Comparison of ENCODE assay signal across 22 cellular contexts in the genomic region with DNA sequence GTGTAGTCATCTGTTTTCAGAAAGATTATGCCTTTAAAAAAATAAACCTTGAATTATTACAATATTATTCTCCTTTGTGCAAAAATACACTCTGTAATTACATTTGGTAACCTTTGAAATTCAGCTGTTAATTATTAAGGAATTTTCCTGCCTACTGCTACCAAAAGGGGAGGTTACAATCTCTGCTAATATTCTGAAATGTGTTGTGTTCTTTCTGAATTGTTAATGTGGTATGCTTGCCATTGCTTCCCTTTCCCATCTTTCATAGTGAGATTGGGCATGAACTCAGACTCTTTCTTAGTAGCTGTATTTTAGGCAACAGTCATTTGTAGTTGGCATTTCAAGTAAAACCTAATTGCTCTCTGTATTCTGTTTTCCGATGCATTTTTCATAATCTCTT.
DNase-seq lines count a peak whose midpoint lies in the region; ATAC-seq, FAIRE-seq and TF ChIP-seq lines count a peak whose summit lies in the region.
"Had no signal": no experiment of that assay in that cellular context is flagged by ENCODE, and none has a peak within 500 bp of the region (broad histone marks: within the 10 kb centered on the region; RNA-seq: fewer than 3 reads in every experiment).

No MANE protein-coding gene starts in this region.

- H3K27me3 Mint-ChIP-seq in activated naive CD4-positive, alpha-beta T cell treated with anti-CD3 and anti-CD28 coated beads, Interleukin-2, amount 50 U/mL, for 24 hours: no peaks in the 10 kb centered on the region
- H3K27me3 Mint-ChIP-seq in activated naive CD4-positive, alpha-beta T cell treated with anti-CD3 and anti-CD28 coated beads, Interleukin-2, amount 10 ng/mL, durations not matched to agents 7 days and 5 days: no peaks in the 10 kb centered on the region
- H3K27me3 Mint-ChIP-seq: B cell; CD4-positive, alpha-beta T cell had no signal

- H3K36me3 Mint-ChIP-seq in activated naive CD4-positive, alpha-beta T cell treated with anti-CD3 and anti-CD28 coated beads, Interleukin-2, amount 50 U/mL, for 24 hours: peaks cover 46% of the 10 kb centered on the region
- H3K36me3 Mint-ChIP-seq in activated naive CD4-positive, alpha-beta T cell treated with anti-CD3 and anti-CD28 coated beads, Interleukin-2, amount 10 ng/mL, durations not matched to agents 7 days and 5 days: peaks cover 69% of the 10 kb centered on the region

- no peak overlapping the region for H3K4me3 ChIP-seq in liver (ENCODE audit: low read depth in 1 of 3, low read length in 3 of 3)
- H3K4me3 ChIP-seq in pancreas: no peak overlapping the region
- H3K4me3 ChIP-seq: A549; BLaER1 treated with 17β-estradiol and CSF1 and Interleukin-3, amounts not matched to agents 10 nM and 100 nM had no signal

- 74% methylated on average over 1 of the region's 1 CpG for WGBS in liver
- WGBS in pancreas, 2 donors: 88 to 95% methylated on average over 1 of the region's 1 CpG

- H3K9me3 ChIP-seq in liver (ENCODE audit: control insufficient read depth in 4 of 4, low read length in 3 of 4) (no peaks in the 10 kb centered on the region), pancreas (no peaks in the 10 kb centered on the region)
- H3K9me3 ChIP-seq: A549; BLaER1 treated with 17β-estradiol and CSF1 and Interleukin-3, amounts not matched to agents 10 nM and 100 nM; Caco-2 had no signal

- peaks cover 12% of the 10 kb centered on the region for H3K4me1 Mint-ChIP-seq in activated naive CD4-positive, alpha-beta T cell treated with anti-CD3 and anti-CD28 coated beads, Interleukin-2, amount 50 U/mL, for 24 hours
- peaks cover 15% of the 10 kb centered on the region for H3K4me1 Mint-ChIP-seq in activated naive CD4-positive, alpha-beta T cell treated with anti-CD3 and anti-CD28 coated beads, Interleukin-2, amount 10 ng/mL, durations not matched to agents 7 days and 5 days
- H3K4me1 Mint-ChIP-seq: B cell had no signal

- H3K27ac ChIP-seq in liver (ENCODE audit: low read depth in 1 of 2, low read length in 2 of 2): no peak overlapping the region
- no peak overlapping the region for H3K27ac ChIP-seq in pancreas
- H3K27ac ChIP-seq: 22Rv1; A549; BLaER1 treated with 17β-estradiol and CSF1 and Interleukin-3, amounts not matched to agents 10 nM and 100 nM; C4-2B had no signal

- CTCF ChIA-PET in activated naive CD4-positive, alpha-beta T cell treated with anti-CD3 and anti-CD28 coated beads, Interleukin-2, amount 10 ng/mL, durations not matched to agents 7 days and 5 days (lab: Charles Lee): no interaction called here

- no peak for TF ChIP-seq RAD21 in liver (IDR thresholded peaks at IDR 0.05)

- H3K36me3 ChIP-seq in liver (ENCODE audit: control insufficient read depth in 4 of 4, insufficient read depth in 3 of 4, low read depth in 1 of 4, low read length in 3 of 4): peaks cover 11 to 38% (median 33%) of the 10 kb centered on the region in 4 donors
- peaks cover 5 to 57% (median 29%) of the 10 kb centered on the region in 3 donors for H3K36me3 ChIP-seq in pancreas

- no peak for FAIRE-seq in pancreas (lab: Jason Lieb, UNC)
- FAIRE-seq: A549, D721Med, GM12891, GM19239 had no signal

- peak overlapping the region; percentile 59 for H3K27ac Mint-ChIP-seq in activated naive CD4-positive, alpha-beta T cell treated with anti-CD3 and anti-CD28 coated beads, Interleukin-2, amount 50 U/mL, for 24 hours
- no peak overlapping the region for H3K27ac Mint-ChIP-seq in activated naive CD4-positive, alpha-beta T cell treated with anti-CD3 and anti-CD28 coated beads, Interleukin-2, amount 10 ng/mL, durations not matched to agents 7 days and 5 days
- H3K27ac Mint-ChIP-seq: B cell; CD8-positive, alpha-beta T cell had no signal

- H3K9ac ChIP-seq in liver (ENCODE audit: low read depth in 1 of 2, low read length in 2 of 2): no peak overlapping the region
- H3K9ac ChIP-seq: BLaER1 treated with 17β-estradiol and CSF1 and Interleukin-3, amounts not matched to agents 10 nM and 100 nM had no signal

- ATAC-seq in pancreas: no peak
- ATAC-seq: A549; CD8-positive, alpha-beta T cell had no signal

- intact Hi-C loops in pancreas (cut with DNase I): no loop called here

- H3K4me3 Mint-ChIP-seq in activated naive CD4-positive, alpha-beta T cell treated with anti-CD3 and anti-CD28 coated beads, Interleukin-2, amount 50 U/mL, for 24 hours: no peak overlapping the region
- no peak overlapping the region for H3K4me3 Mint-ChIP-seq in activated naive CD4-positive, alpha-beta T cell treated with anti-CD3 and anti-CD28 coated beads, Interleukin-2, amount 10 ng/mL, durations not matched to agents 7 days and 5 days
- H3K4me3 Mint-ChIP-seq: B cell; CD4-positive, alpha-beta T cell; CD8-positive, alpha-beta T cell had no signal

- H3K9me3 Mint-ChIP-seq in activated naive CD4-positive, alpha-beta T cell treated with anti-CD3 and anti-CD28 coated beads, Interleukin-2, amount 50 U/mL, for 24 hours: no peaks in the 10 kb centered on the region
- no peaks in the 10 kb centered on the region for H3K9me3 Mint-ChIP-seq in activated naive CD4-positive, alpha-beta T cell treated with anti-CD3 and anti-CD28 coated beads, Interleukin-2, amount 10 ng/mL, durations not matched to agents 7 days and 5 days
- H3K9me3 Mint-ChIP-seq: CD4-positive, alpha-beta T cell; CD8-positive, alpha-beta T cell had no signal

- H3K4me1 ChIP-seq in liver (ENCODE audit: control insufficient read depth in 4 of 4, insufficient read depth in 4 of 4, low read length in 3 of 4): peaks cover 2 to 27% (median 11%) of the 10 kb centered on the region in 4 donors
- peaks cover 0 to 5% (median 4%) of the 10 kb centered on the region in 3 donors for H3K4me1 ChIP-seq in pancreas
- H3K4me1 ChIP-seq: BLaER1 treated with 17β-estradiol and CSF1 and Interleukin-3, amounts not matched to agents 10 nM and 100 nM; Caco-2 had no signal

- DNase-seq in activated naive CD4-positive, alpha-beta T cell treated with anti-CD3 and anti-CD28 coated beads, Interleukin-2, amount 10 ng/mL, durations not matched to agents 7 days and 5 days: no peak
- peak; percentile 9 for DNase-seq in renal cortical epithelial cell (ENCODE audit: low read depth)
- DNase-seq in pancreas: no peak
- DNase-seq in stimulated activated naive CD4-positive, alpha-beta T cell (lab: John Stamatoyannopoulos, UW): no peak
- no peak for DNase-seq in NCI-H774 (lab: John Stamatoyannopoulos, UW)
- DNase-seq: AML-193; Caco-2; Calu3; CD4-positive, alpha-beta T cell; CD8-positive, alpha-beta T cell; DMS79 treated with DMSO at 0.1 percent for 48 hours; GF-D8 had no signal

- H3K27me3 ChIP-seq in liver (ENCODE audit: control insufficient read depth in 4 of 4, insufficient read depth in 4 of 4, low read length in 3 of 4): no peaks in the 10 kb centered on the region
- H3K27me3 ChIP-seq in pancreas: no peaks in the 10 kb centered on the region
- H3K27me3 ChIP-seq: BLaER1 treated with 17β-estradiol and CSF1 and Interleukin-3, amounts not matched to agents 10 nM and 100 nM had no signal

- TF ChIP-seq CTCF in liver (IDR thresholded peaks at IDR 0.05; ENCODE audit: low read depth, low read length, missing input control) (no peak), pancreas (IDR thresholded peaks at IDR 0.05) (no peak)

TF ChIP-seq in liver, 16 proteins besides CTCF, POLR2A, EP300 and RAD21:
- TF ChIP-seq HNF4A (conservative IDR thresholded peaks at IDR 0.05) (no peak), FOXA1 (IDR thresholded peaks at IDR 0.05) (no peak), YY1 (IDR thresholded peaks at IDR 0.05) (peak; percentile 2)
- TF ChIP-seq, protein P1, sequence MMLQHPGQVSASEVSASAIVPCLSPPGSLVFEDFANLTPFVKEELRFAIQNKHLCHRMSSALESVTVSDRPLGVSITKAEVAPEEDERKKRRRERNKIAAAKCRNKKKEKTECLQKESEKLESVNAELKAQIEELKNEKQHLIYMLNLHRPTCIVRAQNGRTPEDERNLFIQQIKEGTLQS (IDR thresholded peaks at IDR 0.05): no peak
